In genomic region chr10:97291357-97292096, GRCh38 we compare ENCODE assay signal across 8 cellular contexts. TPM values are rescaled to one million over a fixed set of nuclear protein-coding genes. Genes with fewer than 3 reads are reported as not detected.
DNase-seq lines count a peak whose midpoint lies in the region; ATAC-seq and TF ChIP-seq lines count a peak whose summit lies in the region.

No MANE protein-coding gene starts in this region.

- H3K36me3 Mint-ChIP-seq in CD14-positive monocyte (peaks cover 7 to 25% of the 10 kb centered on the region in 2 donors), chondrocyte (ENCODE audit: low read depth) (no peaks in the 10 kb centered on the region)

- peak overlapping the region; percentile 83 for H3K4me3 ChIP-seq in Loucy (ENCODE audit: low read length, poor library complexity, severe bottlenecking)
- H3K4me3 ChIP-seq in mesendoderm (ENCODE audit: low read length) = peak overlapping the region; percentile 94

- H3K36me3 ChIP-seq in Loucy (ENCODE audit: insufficient read depth, low read length) (no peaks in the 10 kb centered on the region), mesendoderm (ENCODE audit: control insufficient read depth, insufficient read depth, low read length) (no peaks in the 10 kb centered on the region)

- peak overlapping the region; percentile 99 for H3K27ac ChIP-seq in mesendoderm (ENCODE audit: low read depth, low read length)

- H3K9ac ChIP-seq in Loucy (ENCODE audit: low read depth, low read length, poor library complexity, severe bottlenecking) (peak overlapping the region; percentile 90), mesendoderm (ENCODE audit: low read length) (peak overlapping the region; percentile 95)

- no peaks in the 10 kb centered on the region for H3K9me2 ChIP-seq in Loucy (replicated peaks; ENCODE audit: low read depth, low read length)

- peak overlapping the region; percentile 98 for H3K56ac ChIP-seq in mesendoderm (ENCODE audit: low read length)

- TF ChIP-seq CTCF in CD14-positive monocyte (IDR thresholded peaks at IDR 0.05) (no peak), Loucy (conservative IDR thresholded peaks at IDR 0.05; ENCODE audit: low read length) (no peak), chondrocyte (IDR thresholded peaks at IDR 0.05) (no peak)

- H3K4me2 ChIP-seq in Loucy (ENCODE audit: low read depth, low read length, poor library complexity, severe bottlenecking) (peak overlapping the region; percentile 81), mesendoderm (ENCODE audit: low read length) (peak overlapping the region; percentile 82)

- ATAC-seq in HG02623 (IDR thresholded peaks at IDR 0.05; ENCODE audit: unreplicated experiment) (no peak), HG03342 (IDR thresholded peaks at IDR 0.05; ENCODE audit: unreplicated experiment) (no peak), HG02981 (IDR thresholded peaks at IDR 0.05; ENCODE audit: unreplicated experiment) (no peak)

- H3K9me3 Mint-ChIP-seq in CD14-positive monocyte = no peaks in the 10 kb centered on the region
- no peaks in the 10 kb centered on the region for H3K9me3 Mint-ChIP-seq in chondrocyte (ENCODE audit: low read depth)

- H3K4me1 ChIP-seq in Loucy (ENCODE audit: insufficient read depth, low read length, poor library complexity, severe bottlenecking) (peaks cover 16% of the 10 kb centered on the region), mesendoderm (ENCODE audit: control insufficient read depth, low read depth, low read length) (no peaks in the 10 kb centered on the region)

- no peak overlapping the region for H2BK120ac ChIP-seq in mesendoderm (ENCODE audit: low read depth, low read length)

- H3K27ac Mint-ChIP-seq in CD14-positive monocyte (peak overlapping the region; percentile 86 to 94 (median 92)), chondrocyte (ENCODE audit: unreplicated experiment) (peak overlapping the region; percentile 89)

- H3K4me1 Mint-ChIP-seq in CD14-positive monocyte = peaks cover 22% of the 10 kb centered on the region
- H3K4me1 Mint-ChIP-seq in chondrocyte (ENCODE audit: low read depth) = peaks cover 10% of the 10 kb centered on the region

- no peaks in the 10 kb centered on the region for H3K9me3 ChIP-seq in Loucy (ENCODE audit: insufficient read depth, low read depth, low read length)

- peak overlapping the region; percentile 80 for H2BK5ac ChIP-seq in mesendoderm (ENCODE audit: low read length)

- no peak overlapping the region for H4K5ac ChIP-seq in mesendoderm (ENCODE audit: low read length)

- no peaks in the 10 kb centered on the region for H3K79me1 ChIP-seq in mesendoderm (ENCODE audit: low read length)

- no CpG with 5 or more reads among the region's 25 CpGs for WGBS in mesendoderm (ENCODE audit: extremely low coverage, insufficient coverage, low lambda C conversion rate)

- no peaks in the 10 kb centered on the region for H4K20me1 ChIP-seq in Loucy (ENCODE audit: insufficient read depth, low read length, poor library complexity, severe bottlenecking)

- H3K27me3 Mint-ChIP-seq in CD14-positive monocyte (ENCODE audit: low read depth in 3 of 3) (peaks cover 1 to 2% (median 2%) of the 10 kb centered on the region in 3 donors), chondrocyte (ENCODE audit: low read depth) (no peaks in the 10 kb centered on the region)

- no peaks in the 10 kb centered on the region; the same call in 1 of the 2 replicates for H3F3A ChIP-seq in Loucy (ENCODE audit: low read depth)

- H2BK15ac ChIP-seq in mesendoderm (replicated peaks; ENCODE audit: low read depth) = no peak overlapping the region

- peak overlapping the region; percentile 75 for H3K18ac ChIP-seq in mesendoderm (ENCODE audit: low read length)

- no peak overlapping the region for H3K4ac ChIP-seq in mesendoderm (ENCODE audit: low read depth, low read length)

- no peak overlapping the region for H3K23ac ChIP-seq in mesendoderm (ENCODE audit: low read length)

- no peak overlapping the region for H2AK5ac ChIP-seq in mesendoderm (ENCODE audit: low read length)

- H3K79me2 ChIP-seq in Loucy (ENCODE audit: insufficient read depth, low read length) (peaks cover 43% of the 10 kb centered on the region), mesendoderm (ENCODE audit: control insufficient read depth, insufficient read depth, low read length) (no peaks in the 10 kb centered on the region)

- intact Hi-C loops in CD14-positive monocyte (cut with micrococcal nuclease) = loop anchor here (2.0 to 5.0 kb wide), 3 partner anchors 27 to 41 kb away; partner anchors contain the start of genes FRAT1 (in 1 of the 2) and FRAT2 (in 1 of the 2)

- H2AFZ ChIP-seq in Loucy (ENCODE audit: low read length) = peak overlapping the region; percentile 93

- H3K27me3 ChIP-seq in Loucy (ENCODE audit: insufficient read depth, low read length, poor library complexity, severe bottlenecking) (no peaks in the 10 kb centered on the region), mesendoderm (ENCODE audit: insufficient read depth, low read length, poor library complexity) (no peaks in the 10 kb centered on the region)

- no peak overlapping the region for H4K8ac ChIP-seq in mesendoderm (ENCODE audit: low read depth, low read length)

- H3K4me3 Mint-ChIP-seq in CD14-positive monocyte (peak overlapping the region; percentile 89 to 96), chondrocyte (ENCODE audit: unreplicated experiment) (peak overlapping the region; percentile 79)

- DNase-seq in CD14-positive monocyte (ENCODE audit: low spot score) (no peak), chondrocyte (ENCODE audit: low spot score) (no peak), mesendoderm (no peak), anterior cingulate cortex (lab: John Stamatoyannopoulos, UW) (no peak)

RNA-seq across cellular contexts. Expression of gene ARHGAP19, which starts 0.9 kb away (rescaled TPM):
- 10 to 100 TPM in 1 of 2 donors, 1 to 10 TPM in 1; 8.3 to 10.6 TPM for polyA plus RNA-seq in CD14-positive monocyte
- total RNA-seq in chondrocyte = 2.5 to 3.3 TPM (median 2.6 TPM) in 3 replicates
- 29.4 TPM for polyA plus RNA-seq in mesendoderm (2013, experiment 1 of 2)
- 28.1 TPM for polyA plus RNA-seq in mesendoderm (2013, experiment 2 of 2)

RNA-seq across cellular contexts. Expression of gene FRAT1, which starts 27.5 kb away (rescaled TPM):
- 10 to 100 TPM; 17.0 to 34.4 TPM for polyA plus RNA-seq in CD14-positive monocyte
- 1.3 to 2.6 TPM (median 1.5 TPM) in 3 replicates for total RNA-seq in chondrocyte
- polyA plus RNA-seq in mesendoderm (2013, experiment 1 of 2) = 2.5 TPM
- 2.2 TPM for polyA plus RNA-seq in mesendoderm (2013, experiment 2 of 2)

RNA-seq across cellular contexts. Expression of gene FRAT2, which starts 43.0 kb away (rescaled TPM):
- polyA plus RNA-seq in CD14-positive monocyte = 10 to 100 TPM; 29.4 to 62.4 TPM
- total RNA-seq in chondrocyte = 4.1 to 4.7 TPM (median 4.2 TPM) in 3 replicates
- 35.3 TPM for polyA plus RNA-seq in mesendoderm (2013, experiment 1 of 2)
- polyA plus RNA-seq in mesendoderm (2013, experiment 2 of 2) = 36.5 TPM
